ENCODE assay signal across 26 cellular contexts in genomic region chr5:169147542-169147941, GRCh38.
"Had no signal": no experiment of that assay in that cellular context is flagged by ENCODE, and none has a peak within 500 bp of the region (broad histone marks: within the 10 kb centered on the region; RNA-seq: fewer than 3 reads in every experiment).

No MANE protein-coding gene starts in this region.

- H3K36me3 Mint-ChIP-seq: activated naive CD8-positive, alpha-beta T cell treated with anti-CD3 and anti-CD28 coated beads for 36 hours had no signal

- ATAC-seq: activated CD8-positive, alpha-beta T cell treated with anti-CD3 and anti-CD28 coated beads for 36 hours had no signal

- H3K9me3 ChIP-seq: ascending aorta had no signal

- H3K36me3 ChIP-seq: ascending aorta had no signal

- DNase-seq: activated CD4-positive, alpha-beta T cell treated with anti-CD3 and anti-CD28 coated beads, Interleukin-2, amount 10 ng/mL, durations not matched to agents 24 days and 14 days; activated CD4-positive, alpha-beta T cell treated with anti-CD3 and anti-CD28 coated beads, Interleukin-2, amount 50 U/mL, for 4 hours; activated CD8-positive, alpha-beta T cell treated with anti-CD3 and anti-CD28 coated beads for 36 hours; activated naive CD4-positive, alpha-beta T cell; activated naive CD4-positive, alpha-beta T cell treated with anti-CD3 and anti-CD28 coated beads, Interleukin-2, amount 50 U/mL, for 16 hours; activated naive CD8-positive, alpha-beta T cell treated with anti-CD3 and anti-CD28 coated beads for 36 hours; activated T-cell treated with anti-CD3 and anti-CD28 coated beads, Interleukin-2, amount 50 U/mL, for 24 hours; amygdala; caudate nucleus; cerebellar nuclear complex; Kasumi-1; KBM-7; MM.1S; MV-4-11; NCI-H1092; NCI-H1436 treated with DMSO at 0.1 percent for 48 hours; NCI-H1694 treated with DMSO at 0.1 percent for 48 hours; NCI-H2029; NCI-H345; NCI-H510A; NCI-H69; NK-92 treated with Interleukin-12 subunit alpha and Interleukin-12 subunit beta, amount 100 ng/mL, for 24 hours; Right ventricle myocardium superior had no signal

- H3K4me1 Mint-ChIP-seq: activated CD4-positive, alpha-beta T cell treated with anti-CD3 and anti-CD28 coated beads, Interleukin-2, amount 10 ng/mL, durations not matched to agents 24 days and 14 days; activated naive CD8-positive, alpha-beta T cell treated with anti-CD3 and anti-CD28 coated beads for 36 hours had no signal

- H3K4me3 Mint-ChIP-seq: activated CD4-positive, alpha-beta T cell treated with anti-CD3 and anti-CD28 coated beads, Interleukin-2, amount 10 ng/mL, durations not matched to agents 24 days and 14 days; activated CD8-positive, alpha-beta T cell treated with anti-CD3 and anti-CD28 coated beads for 36 hours; activated naive CD8-positive, alpha-beta T cell treated with anti-CD3 and anti-CD28 coated beads for 36 hours; activated T-cell treated with anti-CD3 and anti-CD28 coated beads, Interleukin-2, amount 50 U/mL, for 24 hours; T-helper 1 cell treated with Interleukin-12 subunit alpha and Interleukin-12 subunit beta and Interleukin-4 antibody, amounts not matched to agents 30 μg/mL and 1 μg/mL, for 36 hours; T-helper 2 cell treated with Interferon-gamma antibody and Interleukin-4, amounts not matched to agents 5 μg/mL and 100 μg/mL, for 36 hours had no signal

- H3K27ac ChIP-seq: ascending aorta had no signal

- H3K9me3 Mint-ChIP-seq: activated CD4-positive, alpha-beta T cell treated with anti-CD3 and anti-CD28 coated beads, Interleukin-2, amount 10 ng/mL, durations not matched to agents 24 days and 14 days; activated CD8-positive, alpha-beta T cell treated with anti-CD3 and anti-CD28 coated beads for 36 hours; activated naive CD8-positive, alpha-beta T cell treated with anti-CD3 and anti-CD28 coated beads for 36 hours; activated T-cell treated with anti-CD3 and anti-CD28 coated beads, Interleukin-2, amount 50 U/mL, for 24 hours; T-helper 1 cell treated with Interleukin-12 subunit alpha and Interleukin-12 subunit beta and Interleukin-4 antibody, amounts not matched to agents 30 μg/mL and 1 μg/mL, for 36 hours; T-helper 2 cell treated with Interferon-gamma antibody and Interleukin-4, amounts not matched to agents 5 μg/mL and 100 μg/mL, for 36 hours had no signal

- H3K27me3 Mint-ChIP-seq: activated CD4-positive, alpha-beta T cell treated with anti-CD3 and anti-CD28 coated beads, Interleukin-2, amount 10 ng/mL, durations not matched to agents 24 days and 14 days; activated CD8-positive, alpha-beta T cell treated with anti-CD3 and anti-CD28 coated beads for 36 hours; activated T-cell treated with anti-CD3 and anti-CD28 coated beads, Interleukin-2, amount 50 U/mL, for 24 hours had no signal

- H3K27ac Mint-ChIP-seq: activated CD4-positive, alpha-beta T cell treated with anti-CD3 and anti-CD28 coated beads, Interleukin-2, amount 10 ng/mL, durations not matched to agents 24 days and 14 days; activated CD8-positive, alpha-beta T cell treated with anti-CD3 and anti-CD28 coated beads for 36 hours; activated naive CD8-positive, alpha-beta T cell treated with anti-CD3 and anti-CD28 coated beads for 36 hours; activated T-cell treated with anti-CD3 and anti-CD28 coated beads, Interleukin-2, amount 50 U/mL, for 24 hours; T-helper 1 cell treated with Interleukin-12 subunit alpha and Interleukin-12 subunit beta and Interleukin-4 antibody, amounts not matched to agents 30 μg/mL and 1 μg/mL, for 36 hours; T-helper 2 cell treated with Interferon-gamma antibody and Interleukin-4, amounts not matched to agents 5 μg/mL and 100 μg/mL, for 36 hours had no signal

- H3K27me3 ChIP-seq: ascending aorta had no signal

- H3K4me3 ChIP-seq: ascending aorta had no signal
